1 cellular context compared by ENCODE assay signal in genomic region chr12:106583578-106584103, GRCh38.
TF ChIP-seq lines count a peak whose summit lies in the region.

No MANE protein-coding gene starts in this region.

TF ChIP-seq in H1, 55 proteins besides CTCF, POLR2A, EP300 and RAD21:
- TF ChIP-seq CBX8 (IDR thresholded peaks at IDR 0.05; ENCODE audit: borderline replicate concordance, low read depth, low read length) (no peak), SUZ12 (IDR thresholded peaks at IDR 0.05; ENCODE audit: low read length) (peak; percentile 75), ASH2L (IDR thresholded peaks at IDR 0.05; ENCODE audit: low read length) (peak; percentile 21), RBBP5 (IDR thresholded peaks at IDR 0.05; ENCODE audit: borderline replicate concordance, low read depth, low read length) (peak; percentile 17; the same call in 1 of the 2 replicates), CEBPB (IDR thresholded peaks at IDR 0.05; ENCODE audit: low read depth, low read length) (no peak), KDM4A (IDR thresholded peaks at IDR 0.05; ENCODE audit: low read depth, low read length, severe bottlenecking) (peak; percentile 67), CTBP2 (IDR thresholded peaks at IDR 0.05; ENCODE audit: borderline replicate concordance, insufficient read depth, insufficient read length, low read length) (peak; percentile 89), MAX (IDR thresholded peaks at IDR 0.05) (0 out of 2 replicates have a peak, but pooled peaks have one; percentile 11), KDM1A (IDR thresholded peaks at IDR 0.05; ENCODE audit: borderline replicate concordance, low read length) (peak; percentile 9; the same call in 1 of the 2 replicates), RNF2 (IDR thresholded peaks at IDR 0.05; ENCODE audit: borderline replicate concordance, low read depth, low read length, missing control alignments, poor library complexity, severe bottlenecking) (peak; percentile 90)
- TF ChIP-seq, protein P1, sequence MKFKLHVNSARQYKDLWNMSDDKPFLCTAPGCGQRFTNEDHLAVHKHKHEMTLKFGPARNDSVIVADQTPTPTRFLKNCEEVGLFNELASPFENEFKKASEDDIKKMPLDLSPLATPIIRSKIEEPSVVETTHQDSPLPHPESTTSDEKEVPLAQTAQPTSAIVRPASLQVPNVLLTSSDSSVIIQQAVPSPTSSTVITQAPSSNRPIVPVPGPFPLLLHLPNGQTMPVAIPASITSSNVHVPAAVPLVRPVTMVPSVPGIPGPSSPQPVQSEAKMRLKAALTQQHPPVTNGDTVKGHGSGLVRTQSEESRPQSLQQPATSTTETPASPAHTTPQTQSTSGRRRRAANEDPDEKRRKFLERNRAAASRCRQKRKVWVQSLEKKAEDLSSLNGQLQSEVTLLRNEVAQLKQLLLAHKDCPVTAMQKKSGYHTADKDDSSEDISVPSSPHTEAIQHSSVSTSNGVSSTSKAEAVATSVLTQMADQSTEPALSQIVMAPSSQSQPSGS (IDR thresholded peaks at IDR 0.05; ENCODE audit: low read length): no peak
TF ChIP-seq in H1: peak in this region for 8.
